Comparison of ENCODE assay signal across 1 cellular context in the genomic region with DNA sequence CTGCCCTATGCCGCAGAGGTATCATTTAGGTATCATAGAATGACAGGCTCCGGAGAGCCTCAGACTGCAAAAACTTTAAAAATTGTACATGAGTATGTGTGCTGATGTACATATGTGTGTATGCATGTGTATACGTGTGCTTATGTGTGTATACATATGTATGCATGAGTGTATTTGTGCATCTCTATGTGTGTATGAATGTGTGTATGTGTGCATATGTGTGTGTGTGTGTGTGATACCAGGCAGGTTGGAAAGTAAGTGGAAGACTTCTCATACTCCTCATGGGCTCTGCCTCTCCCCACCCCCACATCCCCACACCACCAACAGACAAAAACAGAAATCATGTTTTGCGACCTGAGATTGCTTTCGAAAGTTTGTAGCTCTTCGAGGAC.
TF ChIP-seq lines count a peak whose summit lies in the region.

No MANE protein-coding gene starts in this region.

TF ChIP-seq in neural cell, 6 proteins besides CTCF, POLR2A, EP300 and RAD21 (continued from another document):
- TF ChIP-seq SMC3 (conservative IDR thresholded peaks at IDR 0.05; ENCODE audit: poor library complexity) (no peak), TAF1 (IDR thresholded peaks at IDR 0.05; ENCODE audit: low read depth) (no peak), EZH2 (IDR thresholded peaks at IDR 0.05; ENCODE audit: borderline replicate concordance, insufficient read depth, low read length, poor library complexity, severe bottlenecking) (no peak)
